In the genomic region with DNA sequence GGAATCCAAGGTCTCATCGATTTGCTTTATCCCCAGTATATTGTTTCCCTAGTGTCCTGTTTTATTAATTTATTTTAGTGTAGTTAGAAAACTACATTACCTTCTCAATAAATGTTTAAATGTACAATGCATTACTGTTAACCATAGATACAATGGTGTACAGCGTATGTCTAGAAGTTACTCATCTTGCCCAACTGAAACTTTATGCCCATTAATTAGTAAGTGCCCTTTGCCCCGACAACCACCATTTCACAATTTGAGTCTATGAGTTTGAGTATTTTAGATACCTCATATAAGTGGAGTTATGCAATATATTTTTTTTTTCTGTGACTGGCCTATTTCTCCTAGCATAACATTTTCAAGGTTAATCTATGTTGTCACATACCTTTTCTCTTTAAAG, we compare ENCODE assay signal across 28 cellular contexts.
"Had no signal": no experiment of that assay in that cellular context is flagged by ENCODE, and none has a peak within 500 bp of the region (broad histone marks: within the 10 kb centered on the region; RNA-seq: fewer than 3 reads in every experiment).

No MANE protein-coding gene starts in this region.

- H3K27me3 ChIP-seq: colonic mucosa, dorsolateral prefrontal cortex, esophagus muscularis mucosa, esophagus squamous epithelium, foreskin keratinocyte, gastrocnemius medialis, gastroesophageal sphincter, heart left ventricle, heart right ventricle had no signal

- H3K9me3 ChIP-seq: colonic mucosa, esophagus muscularis mucosa, esophagus squamous epithelium, gastrocnemius medialis, gastroesophageal sphincter, heart left ventricle had no signal

- ATAC-seq: effector memory CD8-positive, alpha-beta T cell; esophagus mucosa; foreskin keratinocyte; gastrocnemius medialis; gastroesophageal sphincter; heart left ventricle; heart right ventricle had no signal

- H3K27ac ChIP-seq: colonic mucosa, coronary artery, dorsolateral prefrontal cortex, epithelial cell of prostate, esophagus muscularis mucosa, esophagus squamous epithelium, foreskin keratinocyte, gastrocnemius medialis, gastroesophageal sphincter, heart left ventricle, heart right ventricle had no signal

- FAIRE-seq: colon, endometrium, endothelial cell of umbilical vein, frontal cortex had no signal

- H3K4me1 ChIP-seq: colonic mucosa, esophagus muscularis mucosa, esophagus squamous epithelium, foreskin keratinocyte, gastrocnemius medialis, gastroesophageal sphincter, heart left ventricle, heart right ventricle had no signal

- H3K4me3 ChIP-seq: colonic mucosa, coronary artery, dorsolateral prefrontal cortex, esophagus muscularis mucosa, esophagus squamous epithelium, gastrocnemius medialis, gastroesophageal sphincter, heart left ventricle, heart right ventricle had no signal

- H3K36me3 ChIP-seq: colonic mucosa, esophagus muscularis mucosa, esophagus squamous epithelium, gastrocnemius medialis, gastroesophageal sphincter, heart left ventricle, heart right ventricle had no signal

- DNase-seq: colonic mucosa; cortex of kidney; dermis blood vessel endothelial cell; dorsolateral prefrontal cortex; effector CD4-positive, alpha-beta T cell; effector CD8-positive, alpha-beta T cell; effector memory CD4-positive, alpha-beta T cell; effector memory CD8-positive, alpha-beta T cell; endodermal cell; erythroblast; esophagus squamous epithelium; foreskin fibroblast; foreskin keratinocyte; foreskin melanocyte; gastrocnemius medialis; glutamatergic neuron; head of caudate nucleus; heart left ventricle; heart right ventricle had no signal
